In genomic region chr7:87001214-87001613, GRCh38 we compare ENCODE assay signal across 15 cellular contexts. TPM values are rescaled to one million over a fixed set of nuclear protein-coding genes. Genes with fewer than 3 reads are reported as not detected.
A peak's percentile ranks its signal among the peaks of the same experiment; 100 is the strongest.
DNase-seq lines count a peak whose midpoint lies in the region; ATAC-seq and TF ChIP-seq lines count a peak whose summit lies in the region.
"Had no signal": no experiment of that assay in that cellular context is flagged by ENCODE, and none has a peak within 500 bp of the region (broad histone marks: within the 10 kb centered on the region; RNA-seq: fewer than 3 reads in every experiment).

No MANE protein-coding gene starts in this region.

- 0 out of 2 replicates have a peak, but pooled peaks cover 3% of the 10 kb centered on the region for H3K79me2 ChIP-seq in Karpas-422 (ENCODE audit: low read length)

- H3K27me3 ChIP-seq in dorsolateral prefrontal cortex (no peaks in the 10 kb centered on the region), psoas muscle (ENCODE audit: insufficient read depth in 3 of 3, low read length in 2 of 3) (no peaks in the 10 kb centered on the region), Karpas-422 (ENCODE audit: low read length) (no peaks in the 10 kb centered on the region)
- H3K27me3 ChIP-seq: stomach had no signal

- DNase-seq in G401 (ENCODE audit: low spot score) (peak; percentile 63), RWPE1 (ENCODE audit: low spot score) (peak; percentile 46), dorsolateral prefrontal cortex (peak in 1 of 10 donors; percentile 21), psoas muscle (no peak), Karpas-422 (no peak), globus pallidus (ENCODE audit: low spot score) (no peak), COLO829 (ENCODE audit: low spot score) (no peak)
- DNase-seq: activated CD4-positive, alpha-beta memory T cell treated with anti-CD3 and anti-CD28 coated beads for 36 hours; DMS79; NCI-H2171; occipital lobe; stomach had no signal

- H3K4me2 ChIP-seq in Karpas-422 (ENCODE audit: low read depth, low read length, poor library complexity, severe bottlenecking), result no peak overlapping the region

- in situ Hi-C loops in G401 (cut with HindIII; ENCODE audit: low sequenced_read_pairs), result no loop called here

- CTCF ChIA-PET in RWPE1 (lab: Yijun Ruan, JAX), result interaction anchor here (1.0 kb wide), 1 partner anchor 85 kb away, joined by 6 read pairs; no protein-coding TSS in a partner anchor

- no peak overlapping the region for H3K4me3 ChIP-seq in dorsolateral prefrontal cortex
- H3K4me3 ChIP-seq in psoas muscle, result peak overlapping the region; percentile 8
- H3K4me3 ChIP-seq in Karpas-422 (ENCODE audit: low read length), result no peak overlapping the region
- H3K4me3 ChIP-seq: GM12878, SJSA1, stomach had no signal

- no peak for TF ChIP-seq CTCF in RWPE1 (conservative IDR thresholded peaks at IDR 0.05; ENCODE audit: low read depth)
- TF ChIP-seq CTCF in dorsolateral prefrontal cortex (IDR thresholded peaks at IDR 0.05 in 54 of 56, conservative IDR thresholded peaks at IDR 0.05 in 2 of 56; ENCODE audit: low read depth in 1 of 56, partially characterized antibody in 56 of 56), result no peak
- TF ChIP-seq CTCF in psoas muscle (IDR thresholded peaks at IDR 0.05), result no peak

- H3K9ac ChIP-seq in Karpas-422 (ENCODE audit: low read length), result no peak overlapping the region

- no peaks in the 10 kb centered on the region for H3K9me2 ChIP-seq in Karpas-422 (replicated peaks; ENCODE audit: insufficient read depth, low read length)

- POLR2A ChIA-PET in RWPE1 (lab: Yijun Ruan, JAX; ENCODE audit: low non-redundant PET), result no interaction called here

- peaks cover 36% of the 10 kb centered on the region for H3K4me1 ChIP-seq in psoas muscle
- peaks cover 12% of the 10 kb centered on the region for H3K4me1 ChIP-seq in Karpas-422 (ENCODE audit: low read length)
- H3K4me1 ChIP-seq: SJSA1 had no signal

- WGBS in psoas muscle, 3 donors, result 18 to 34% (median 21%) methylated on average over 2 of the region's 2 CpGs

- H3K36me3 ChIP-seq in psoas muscle (ENCODE audit: insufficient read depth in 1 of 2, low read depth in 1 of 2) (no peaks in the 10 kb centered on the region), Karpas-422 (ENCODE audit: insufficient read depth, low read length) (no peaks in the 10 kb centered on the region)
- H3K36me3 ChIP-seq: SJSA1, stomach had no signal

- peaks cover 78% of the 10 kb centered on the region for H4K20me1 ChIP-seq in Karpas-422 (ENCODE audit: insufficient read depth, low read depth, low read length)

- no peak overlapping the region for H2AFZ ChIP-seq in Karpas-422 (ENCODE audit: low read length)

- no peaks in the 10 kb centered on the region for H3K9me3 ChIP-seq in psoas muscle
- H3K9me3 ChIP-seq in Karpas-422 (ENCODE audit: low read length), result no peaks in the 10 kb centered on the region
- H3K9me3 ChIP-seq: SJSA1, stomach had no signal

- ATAC-seq in psoas muscle (peak; percentile 21 to 78 (median 64)), GM18907 (IDR thresholded peaks at IDR 0.05; ENCODE audit: unreplicated experiment) (no peak)
- ATAC-seq: GM12878 had no signal

- H3K27ac ChIP-seq in RWPE1, result peak overlapping the region; percentile 49; the same call in 1 of the 2 replicates
- H3K27ac ChIP-seq in dorsolateral prefrontal cortex, result peak overlapping the region in 51 of 59 donors; percentile 8 to 91 (median 74)
- H3K27ac ChIP-seq in psoas muscle, result peak overlapping the region; percentile 59
- no peak overlapping the region for H3K27ac ChIP-seq in Karpas-422 (ENCODE audit: low read length)
- H3K27ac ChIP-seq: SJSA1, stomach had no signal

- intact Hi-C loops in dorsolateral prefrontal cortex (cut with DNase I) (loop anchor here in 1 of 2 donors (5.0 kb wide), 2 partner anchors 34 to 56 kb away; partner anchors contain the start of gene ELAPOR2), psoas muscle (cut with DNase I) (no loop called here)

RNA-seq across cellular contexts. Expression of gene ELAPOR2, which starts 58.2 kb away (rescaled TPM):
- total RNA-seq in G401 (2014; rRNA removed; shearing (Covaris generic)), result 28.7 and 50.1 TPM in 2 replicates
- 100 to 1,000 TPM in 4 of 120 experiments, 10 to 100 TPM in 116; 20.9 to 146 (median 56.8) TPM for total RNA-seq in dorsolateral prefrontal cortex
- total RNA-seq in psoas muscle, result 10 to 100 TPM in 1 of 4 donors, 1 to 10 TPM in 3; 3.3 to 15.9 (median 6.9) TPM
- 1 to 10 TPM; 1.2 to 1.5 (median 1.3) TPM for polyA plus RNA-seq in psoas muscle
- 9.7 and 26.9 TPM in 2 replicates for total RNA-seq in Karpas-422 (2014; rRNA removed; shearing (Covaris generic); ENCODE audit: low replicate concordance)

Comparison
In these comparisons a context has a peak if more than half of its experiments do, and no peak if none do; other contexts are left out.
1. DNase-seq: peak in G401 (single experiment) and RWPE1 (single experiment); none in psoas muscle (0 of 2), Karpas-422 (single experiment), globus pallidus (single experiment) and COLO829 (single experiment).